9 cellular contexts compared by ENCODE assay signal in genomic region chr4:40058854-40059253, GRCh38. TPM values are rescaled to one million over a fixed set of nuclear protein-coding genes. Genes with fewer than 3 reads are reported as not detected.
A peak's percentile ranks its signal among the peaks of the same experiment; 100 is the strongest.
DNase-seq lines count a peak whose midpoint lies in the region; ATAC-seq and TF ChIP-seq lines count a peak whose summit lies in the region.
"Had no signal": no experiment of that assay in that cellular context is flagged by ENCODE, and none has a peak within 500 bp of the region (broad histone marks: within the 10 kb centered on the region; RNA-seq: fewer than 3 reads in every experiment).

No MANE protein-coding gene starts in this region.

- H3K27me3 ChIP-seq in CD4-positive, alpha-beta T cell (ENCODE audit: control insufficient read depth, insufficient read depth, low read length) = no peaks in the 10 kb centered on the region
- no peaks in the 10 kb centered on the region for H3K27me3 ChIP-seq in HUES48 (ENCODE audit: control insufficient read depth, insufficient read depth, low read length)
- H3K27me3 ChIP-seq in naive thymus-derived CD4-positive, alpha-beta T cell (ENCODE audit: control insufficient read depth in 2 of 2, insufficient read depth in 2 of 2, low read length in 2 of 2) = no peaks in the 10 kb centered on the region

- H3K4me1 Mint-ChIP-seq in CD4-positive, alpha-beta T cell (ENCODE audit: low read depth) = peaks cover 53% of the 10 kb centered on the region
- peaks cover 46% of the 10 kb centered on the region for H3K4me1 Mint-ChIP-seq in brain
- peaks cover 25 to 56% (median 46%) of the 10 kb centered on the region in 7 donors for H3K4me1 Mint-ChIP-seq in naive thymus-derived CD4-positive, alpha-beta T cell

- no peaks in the 10 kb centered on the region for H3K27me3 Mint-ChIP-seq in CD4-positive, alpha-beta T cell
- peaks cover 10% of the 10 kb centered on the region for H3K27me3 Mint-ChIP-seq in brain
- H3K27me3 Mint-ChIP-seq in naive thymus-derived CD4-positive, alpha-beta T cell = peaks cover 0 to 6% (median 0%) of the 10 kb centered on the region in 5 donors

- ATAC-seq in CD4-positive, alpha-beta T cell (ENCODE audit: poor library complexity) = no peak
- ATAC-seq in naive thymus-derived CD4-positive, alpha-beta T cell = no peak
- ATAC-seq in HG03354 (IDR thresholded peaks at IDR 0.05; ENCODE audit: poor library complexity, severe bottlenecking, unreplicated experiment) (no peak), GM21576 (IDR thresholded peaks at IDR 0.05; ENCODE audit: unreplicated experiment) (no peak), HG02852 (IDR thresholded peaks at IDR 0.05; ENCODE audit: unreplicated experiment) (no peak)

- CTCF ChIA-PET in CD4-positive, alpha-beta T cell (lab: Charles Lee) = no interaction called here
- CTCF ChIA-PET in naive thymus-derived CD4-positive, alpha-beta T cell (lab: Charles Lee) = interaction anchor here (0.5 to 1.5 kb wide), 3 partner anchors 75 to 259 kb away, joined by 4 to 10 read pairs (median 4); no protein-coding TSS in a partner anchor

- peak overlapping the region; percentile 78 for H3K4me3 Mint-ChIP-seq in CD4-positive, alpha-beta T cell
- H3K4me3 Mint-ChIP-seq in brain = peak overlapping the region; percentile 92 to 97 (median 96)
- peak overlapping the region; percentile 21 to 94 (median 70) for H3K4me3 Mint-ChIP-seq in naive thymus-derived CD4-positive, alpha-beta T cell

- peak overlapping the region; percentile 96 for H3K4me3 ChIP-seq in HUES48 (ENCODE audit: low read depth, low read length)
- no peak overlapping the region for H3K4me3 ChIP-seq in naive thymus-derived CD4-positive, alpha-beta T cell (ENCODE audit: low read length)

- H3K9me3 Mint-ChIP-seq in CD4-positive, alpha-beta T cell = no peaks in the 10 kb centered on the region
- H3K9me3 Mint-ChIP-seq in brain = peaks cover 0 to 6% (median 0%) of the 10 kb centered on the region in 5 experiments
- H3K9me3 Mint-ChIP-seq in naive thymus-derived CD4-positive, alpha-beta T cell = no peaks in the 10 kb centered on the region

- H3K36me3 Mint-ChIP-seq in CD4-positive, alpha-beta T cell (ENCODE audit: low read depth) = peaks cover 32% of the 10 kb centered on the region
- H3K36me3 Mint-ChIP-seq in brain = peaks cover 43% of the 10 kb centered on the region
- peaks cover 3 to 19% (median 17%) of the 10 kb centered on the region in 5 donors for H3K36me3 Mint-ChIP-seq in naive thymus-derived CD4-positive, alpha-beta T cell

- peaks cover 20% of the 10 kb centered on the region; the same call in 1 of the 2 replicates for H3K36me3 ChIP-seq in HUES48 (ENCODE audit: control insufficient read depth, insufficient read depth, low read length)
- H3K36me3 ChIP-seq in naive thymus-derived CD4-positive, alpha-beta T cell (ENCODE audit: control insufficient read depth in 2 of 3, insufficient read depth in 3 of 3, low read length in 3 of 3) = peaks cover 0 to 4% (median 0%) of the 10 kb centered on the region in 3 experiments

- H3K27ac ChIP-seq in CD4-positive, alpha-beta T cell (ENCODE audit: low read depth, low read length) = no peak overlapping the region
- H3K27ac ChIP-seq in HUES48 (ENCODE audit: low read depth, low read length) = peak overlapping the region; percentile 28
- H3K27ac ChIP-seq in naive thymus-derived CD4-positive, alpha-beta T cell (ENCODE audit: low read depth, low read length) = no peak overlapping the region

- intact Hi-C loops in CD4-positive, alpha-beta T cell (cut with DNase I, micrococcal nuclease) = loop anchor here (5.0 to 10.0 kb wide), 10 partner anchors 63 to 838 kb away; partner anchors contain the start of gene PDS5A (in 1 of the 2)
- intact Hi-C loops in naive thymus-derived CD4-positive, alpha-beta T cell (cut with micrococcal nuclease) = loop anchor here (5.0 to 10.0 kb wide), 9 partner anchors 63 to 1924 kb away; partner anchors contain the start of genes RFC1 (in 1 of the 2) and UGDH (in 1 of the 2)

- H3K27ac Mint-ChIP-seq in CD4-positive, alpha-beta T cell = peak overlapping the region; percentile 3
- peak overlapping the region; percentile 51 to 99 (median 86) for H3K27ac Mint-ChIP-seq in brain
- H3K27ac Mint-ChIP-seq in naive thymus-derived CD4-positive, alpha-beta T cell = peak overlapping the region in 7 of 9 donors; percentile 4 to 98 (median 24)

- POLR2A ChIA-PET in CD4-positive, alpha-beta T cell (lab: Charles Lee) = interaction anchor here (1.1 to 1.6 kb wide), 3 partner anchors 139 to 421 kb away, joined by 3 to 6 read pairs (median 6); partner anchors contain the start of gene SMIM14
- POLR2A ChIA-PET in naive thymus-derived CD4-positive, alpha-beta T cell (lab: Charles Lee) = interaction anchor here (0.6 to 1.3 kb wide), 3 partner anchors 8 to 243 kb away, joined by 3 to 4 read pairs (median 4); no protein-coding TSS in a partner anchor

- H3K4me1 ChIP-seq in HUES48 (ENCODE audit: control insufficient read depth, insufficient read depth, low read length) = peaks cover 26% of the 10 kb centered on the region
- H3K4me1 ChIP-seq in naive thymus-derived CD4-positive, alpha-beta T cell (ENCODE audit: control insufficient read depth in 2 of 2, insufficient read depth in 2 of 2, low read length in 2 of 2) = peaks cover 14 to 15% of the 10 kb centered on the region in 2 donors

- DNase-seq in CD4-positive, alpha-beta T cell = no peak
- no peak for DNase-seq in naive thymus-derived CD4-positive, alpha-beta T cell
- no peak for DNase-seq in putamen (ENCODE audit: low spot score)
- DNase-seq: NCI-H1092 treated with DMSO at 0.1 percent for 48 hours had no signal

- TF ChIP-seq CTCF in CD4-positive, alpha-beta T cell (IDR thresholded peaks at IDR 0.05) = no peak
- no peak for TF ChIP-seq CTCF in brain (conservative IDR thresholded peaks at IDR 0.05)

- H3K9me3 ChIP-seq in CD4-positive, alpha-beta T cell (ENCODE audit: control insufficient read depth, low read length) = no peaks in the 10 kb centered on the region
- no peaks in the 10 kb centered on the region for H3K9me3 ChIP-seq in HUES48 (ENCODE audit: control insufficient read depth, insufficient read depth, low read length)
- H3K9me3 ChIP-seq in naive thymus-derived CD4-positive, alpha-beta T cell (ENCODE audit: control insufficient read depth in 2 of 3, low read length in 3 of 3) = no peaks in the 10 kb centered on the region

- no peak overlapping the region for H3K9ac ChIP-seq in HUES48 (ENCODE audit: low read depth, low read length)

RNA-seq across cellular contexts. Expression of gene N4BP2, which starts 2.2 kb away (rescaled TPM):
- 10 to 100 TPM; 21.7 to 25.2 TPM for total RNA-seq in CD4-positive, alpha-beta T cell
- 2.2 TPM for polyA plus RNA-seq in brain (ENCODE audit: insufficient read depth, low read depth, low replicate concordance)
- total RNA-seq in naive thymus-derived CD4-positive, alpha-beta T cell = 10 to 100 TPM; 16.0 to 37.2 (median 22.2) TPM
- 10 to 100 TPM; 12.9 to 19.4 TPM for polyA plus RNA-seq in naive thymus-derived CD4-positive, alpha-beta T cell

Comparison
In these comparisons a context has a peak if more than half of its experiments do, and no peak if none do; other contexts are left out.
1. H3K27ac Mint-ChIP-seq: peak in every context shown above with its lines; median percentile 86 in brain; 24 in naive thymus-derived CD4-positive, alpha-beta T cell; 3 in CD4-positive, alpha-beta T cell.